25 cellular contexts compared by ENCODE assay signal in genomic region chr21:42964561-42965560, GRCh38. TPM values are rescaled to one million over a fixed set of nuclear protein-coding genes. Genes with fewer than 3 reads are reported as not detected.
DNase-seq lines count a peak whose midpoint lies in the region; ATAC-seq and TF ChIP-seq lines count a peak whose summit lies in the region.
"Had no signal": no experiment of that assay in that cellular context is flagged by ENCODE, and none has a peak within 500 bp of the region (broad histone marks: within the 10 kb centered on the region; RNA-seq: fewer than 3 reads in every experiment).

No MANE protein-coding gene starts in this region.

- POLR2A ChIA-PET in T-cell (lab: Charles Lee), result no interaction called here

- no peak for ATAC-seq in GM19463 (IDR thresholded peaks at IDR 0.05; ENCODE audit: unreplicated experiment)
- ATAC-seq in T-cell (replicated peaks in 1 of 4), result no peak
- ATAC-seq: Panc1, SK-N-SH treated with all-trans-retinoic acid at 6 μM for 48 hours had no signal

- no peaks in the 10 kb centered on the region for H3K4me1 Mint-ChIP-seq in activated naive CD4-positive, alpha-beta T cell treated with anti-CD3 and anti-CD28 coated beads, Interleukin-2, amount 50 U/mL, for 24 hours
- no peaks in the 10 kb centered on the region for H3K4me1 Mint-ChIP-seq in activated naive CD4-positive, alpha-beta T cell treated with anti-CD3 and anti-CD28 coated beads for 36 hours (ENCODE audit: low read depth)
- H3K4me1 Mint-ChIP-seq in neural crest cell, result no peaks in the 10 kb centered on the region
- H3K4me1 Mint-ChIP-seq in T-cell, result no peaks in the 10 kb centered on the region

- no peaks in the 10 kb centered on the region for H3K27me3 ChIP-seq in dorsolateral prefrontal cortex

- H3K4me3 Mint-ChIP-seq in activated naive CD4-positive, alpha-beta T cell treated with anti-CD3 and anti-CD28 coated beads, Interleukin-2, amount 50 U/mL, for 24 hours, result no peak overlapping the region
- no peak overlapping the region for H3K4me3 Mint-ChIP-seq in activated naive CD4-positive, alpha-beta T cell treated with anti-CD3 and anti-CD28 coated beads for 36 hours
- H3K4me3 Mint-ChIP-seq in neural crest cell (no peak overlapping the region), T-cell (no peak overlapping the region)
- H3K4me3 Mint-ChIP-seq: HFFc6 had no signal

- no peaks in the 10 kb centered on the region for H3K9me3 Mint-ChIP-seq in activated naive CD4-positive, alpha-beta T cell treated with anti-CD3 and anti-CD28 coated beads, Interleukin-2, amount 50 U/mL, for 24 hours
- no peaks in the 10 kb centered on the region for H3K9me3 Mint-ChIP-seq in activated naive CD4-positive, alpha-beta T cell treated with anti-CD3 and anti-CD28 coated beads for 36 hours
- H3K9me3 Mint-ChIP-seq in neural crest cell, result no peaks in the 10 kb centered on the region
- no peaks in the 10 kb centered on the region for H3K9me3 Mint-ChIP-seq in T-cell
- H3K9me3 Mint-ChIP-seq: HFFc6 had no signal

- H3K27ac ChIP-seq in dorsolateral prefrontal cortex (peak overlapping the region in 36 of 59 donors; percentile 3 to 81 (median 59)), temporal lobe (ENCODE audit: low read depth, low read length) (peak overlapping the region; percentile 36)
- H3K27ac ChIP-seq: 22Rv1, C4-2B had no signal

- no peaks in the 10 kb centered on the region for H3K27me3 Mint-ChIP-seq in activated naive CD4-positive, alpha-beta T cell treated with anti-CD3 and anti-CD28 coated beads, Interleukin-2, amount 50 U/mL, for 24 hours
- no peaks in the 10 kb centered on the region for H3K27me3 Mint-ChIP-seq in activated naive CD4-positive, alpha-beta T cell treated with anti-CD3 and anti-CD28 coated beads for 36 hours (ENCODE audit: low read depth)
- no peaks in the 10 kb centered on the region for H3K27me3 Mint-ChIP-seq in neural crest cell (ENCODE audit: low read depth)
- no peaks in the 10 kb centered on the region for H3K27me3 Mint-ChIP-seq in T-cell

- DNase-seq in activated naive CD4-positive, alpha-beta T cell treated with anti-CD3 and anti-CD28 coated beads for 36 hours, result no peak
- DNase-seq in dorsolateral prefrontal cortex (peak in 3 of 10 donors; percentile 46 to 52 (median 49)), neural crest cell (ENCODE audit: low read depth, low spot score) (no peak), T-cell (no peak), NCI-H748 (lab: John Stamatoyannopoulos, UW; ENCODE audit: unreplicated experiment) (no peak)
- DNase-seq: AML-193; EL; HFFc6; MM.1S; NCI-H1048; NCI-H146; NCI-H2029; NCI-H2227 treated with DMSO at 0.1 percent for 48 hours; NCI-H510A treated with DMSO at 0.1 percent for 48 hours; NCI-H774; NK-92 treated with Interleukin-12 subunit alpha and Interleukin-12 subunit beta, amount 100 ng/mL, for 24 hours had no signal

- TF ChIP-seq CTCF in dorsolateral prefrontal cortex (IDR thresholded peaks at IDR 0.05 in 54 of 56, conservative IDR thresholded peaks at IDR 0.05 in 2 of 56; ENCODE audit: low read depth in 1 of 56, partially characterized antibody in 56 of 56), result no peak
- no peak for TF ChIP-seq CTCF in neural crest cell (conservative IDR thresholded peaks at IDR 0.05)

- H3K36me3 Mint-ChIP-seq in activated naive CD4-positive, alpha-beta T cell treated with anti-CD3 and anti-CD28 coated beads, Interleukin-2, amount 50 U/mL, for 24 hours, result no peaks in the 10 kb centered on the region
- no peaks in the 10 kb centered on the region for H3K36me3 Mint-ChIP-seq in activated naive CD4-positive, alpha-beta T cell treated with anti-CD3 and anti-CD28 coated beads for 36 hours (ENCODE audit: low read depth)
- H3K36me3 Mint-ChIP-seq in neural crest cell (ENCODE audit: low read depth) (no peaks in the 10 kb centered on the region), T-cell (no peaks in the 10 kb centered on the region)

- no peak overlapping the region for H3K4me3 ChIP-seq in dorsolateral prefrontal cortex

- intact Hi-C loops in activated naive CD4-positive, alpha-beta T cell treated with anti-CD3 and anti-CD28 coated beads for 36 hours (cut with micrococcal nuclease), result no loop called here
- intact Hi-C loops in dorsolateral prefrontal cortex (cut with DNase I), result no loop called here

- CTCF ChIA-PET in activated naive CD4-positive, alpha-beta T cell treated with anti-CD3 and anti-CD28 coated beads for 36 hours (lab: Charles Lee), result no interaction called here
- CTCF ChIA-PET in T-cell (lab: Charles Lee), result no interaction called here

- peak overlapping the region; percentile 4 for H3K27ac Mint-ChIP-seq in activated naive CD4-positive, alpha-beta T cell treated with anti-CD3 and anti-CD28 coated beads, Interleukin-2, amount 50 U/mL, for 24 hours
- no peak overlapping the region for H3K27ac Mint-ChIP-seq in activated naive CD4-positive, alpha-beta T cell treated with anti-CD3 and anti-CD28 coated beads for 36 hours
- H3K27ac Mint-ChIP-seq in neural crest cell (ENCODE audit: unreplicated experiment) (peak overlapping the region; percentile 73), T-cell (no peak overlapping the region)
- H3K27ac Mint-ChIP-seq: HFFc6 had no signal

RNA-seq across cellular contexts. Expression of gene PKNOX1, which starts 9.5 kb away (rescaled TPM):
- total RNA-seq in activated naive CD4-positive, alpha-beta T cell treated with anti-CD3 and anti-CD28 coated beads for 36 hours, result 10 to 100 TPM; 15.1 to 17.6 TPM
- total RNA-seq in dorsolateral prefrontal cortex, result 10 to 100 TPM; 12.3 to 50.7 (median 23.5) TPM
- 13.6 and 19.3 TPM in 2 replicates for total RNA-seq in neural crest cell
- 13.8 TPM for total RNA-seq in temporal lobe
- 10 to 100 TPM; 14.4 to 21.7 (median 18.6) TPM for total RNA-seq in T-cell

RNA-seq across cellular contexts. Expression of gene ERVH48-1, which starts 39.4 kb away (rescaled TPM):
- under 1 TPM in 1 of 2 experiments, not detected in 1; 0.17 TPM for total RNA-seq in activated naive CD4-positive, alpha-beta T cell treated with anti-CD3 and anti-CD28 coated beads for 36 hours
- total RNA-seq in dorsolateral prefrontal cortex, result not detected
- not detected in 2 replicates for total RNA-seq in neural crest cell
- not detected for total RNA-seq in temporal lobe
- 1 to 10 TPM in 2 of 5 donors, under 1 TPM in 3; 0.21 to 1.2 (median 0.90) TPM for total RNA-seq in T-cell
- total RNA-seq: H4, HFFc6, LHCN-M2 had no signal

Comparison
In these comparisons a context has a peak if more than half of its experiments do, and no peak if none do; other contexts are left out.
1. H3K27ac Mint-ChIP-seq: peak in activated naive CD4-positive, alpha-beta T cell treated with anti-CD3 and anti-CD28 coated beads, Interleukin-2, amount 50 U/mL, for 24 hours (single experiment) and neural crest cell (single experiment); none in activated naive CD4-positive, alpha-beta T cell treated with anti-CD3 and anti-CD28 coated beads for 36 hours (single experiment) and T-cell (0 of 2).